Comparison of ENCODE assay signal across 8 cellular contexts in the genomic region with DNA sequence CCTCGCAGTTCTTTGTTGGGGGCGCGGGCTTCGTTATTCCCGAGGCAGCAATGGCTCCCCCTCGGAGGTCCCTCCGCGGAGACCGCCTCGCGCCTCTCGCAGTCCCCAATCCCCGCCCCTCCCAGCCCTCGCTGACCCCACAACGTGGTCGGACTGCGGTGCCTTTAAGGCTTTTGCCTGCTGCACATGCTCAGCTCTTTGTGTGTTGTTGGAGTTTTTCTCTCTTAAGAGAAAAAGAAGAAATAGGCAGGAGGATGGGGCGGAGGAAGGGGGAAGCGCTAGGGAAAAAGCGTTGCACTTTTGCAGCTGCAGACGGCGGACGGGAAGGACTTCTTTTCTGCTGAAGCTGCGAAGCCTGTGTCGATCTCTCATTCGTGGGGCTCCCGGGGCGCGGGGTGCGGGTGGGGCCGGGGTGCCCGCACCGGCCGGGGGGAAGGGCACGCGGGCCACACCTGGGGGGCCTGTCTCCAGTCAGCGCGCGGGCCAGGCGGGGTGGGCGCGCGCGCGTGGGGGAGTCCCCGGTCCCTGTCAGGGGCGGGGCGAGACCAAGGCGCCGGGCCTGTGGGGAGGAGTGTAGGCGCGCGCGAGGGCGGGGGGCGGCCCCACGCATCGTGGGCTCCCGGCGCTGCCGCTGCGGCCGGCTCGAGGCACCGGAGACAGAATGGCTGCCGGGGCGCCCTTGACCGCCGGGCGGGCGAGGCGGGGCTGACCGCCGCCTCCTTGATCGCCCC. TPM values are rescaled to one million over a fixed set of nuclear protein-coding genes. Genes with fewer than 3 reads are reported as not detected.
DNase-seq lines count a peak whose midpoint lies in the region; ATAC-seq and TF ChIP-seq lines count a peak whose summit lies in the region.

No MANE protein-coding gene starts in this region.

- no peak overlapping the region for H3K27ac Mint-ChIP-seq in CD4-positive, alpha-beta T cell

- H3F3A ChIP-seq in smooth muscle cell (ENCODE audit: low read depth): peaks cover 6% of the 10 kb centered on the region

- H3K9me3 Mint-ChIP-seq in CD4-positive, alpha-beta T cell: no peaks in the 10 kb centered on the region

- H3K9me3 ChIP-seq in CD4-positive, alpha-beta T cell (ENCODE audit: control insufficient read depth, low read length): no peaks in the 10 kb centered on the region
- H3K9me3 ChIP-seq in smooth muscle cell (replicated peaks; ENCODE audit: low read depth): no peaks in the 10 kb centered on the region

- no peak overlapping the region for H3K27ac ChIP-seq in CD4-positive, alpha-beta T cell (ENCODE audit: low read depth, low read length)
- H3K27ac ChIP-seq in smooth muscle cell (ENCODE audit: low read depth): peak overlapping the region; percentile 44

- H3K36me3 Mint-ChIP-seq in CD4-positive, alpha-beta T cell (ENCODE audit: low read depth): no peaks in the 10 kb centered on the region

- POLR2A ChIA-PET in CD4-positive, alpha-beta T cell (lab: Charles Lee): no interaction called here

- peaks cover 51% of the 10 kb centered on the region for H3K27me3 ChIP-seq in CD4-positive, alpha-beta T cell (ENCODE audit: control insufficient read depth, insufficient read depth, low read length)
- peaks cover 6% of the 10 kb centered on the region for H3K27me3 ChIP-seq in smooth muscle cell (ENCODE audit: low read depth)

- peaks cover 9% of the 10 kb centered on the region for H3K4me1 ChIP-seq in smooth muscle cell (ENCODE audit: low read depth)

- no peak for TF ChIP-seq CTCF in CD4-positive, alpha-beta T cell (IDR thresholded peaks at IDR 0.05)
- TF ChIP-seq CTCF in smooth muscle cell (IDR thresholded peaks at IDR 0.05; ENCODE audit: borderline replicate concordance, insufficient read depth, poor library complexity, severe bottlenecking): no peak

- peak in 1 of 10 experiments; percentile 33 for DNase-seq in CD4-positive, alpha-beta T cell
- DNase-seq in GM19238 (ENCODE audit: insufficient read length, low spot score) (peak; percentile 37), RPMI7951 (ENCODE audit: low read depth) (peak; percentile 15), brain pericyte (ENCODE audit: low read depth, low spot score) (peak; percentile 32), iPS-NIHi7 (ENCODE audit: extremely low spot score) (peak; percentile 50), smooth muscle cell (lab: John Stamatoyannopoulos, UW; ENCODE audit: unreplicated experiment) (peak; percentile 47), COLO829 (ENCODE audit: low spot score) (no peak)

- peak overlapping the region; percentile 86 for H2AFZ ChIP-seq in smooth muscle cell (ENCODE audit: low read depth)

- H3K9ac ChIP-seq in smooth muscle cell (ENCODE audit: low read depth): peak overlapping the region; percentile 78

- no peaks in the 10 kb centered on the region for H3K36me3 ChIP-seq in smooth muscle cell (ENCODE audit: low read depth)

- peak overlapping the region; percentile 81 for H3K4me3 Mint-ChIP-seq in CD4-positive, alpha-beta T cell

- peaks cover 10% of the 10 kb centered on the region for H3K4me1 Mint-ChIP-seq in CD4-positive, alpha-beta T cell (ENCODE audit: low read depth)

- H3K79me2 ChIP-seq in smooth muscle cell (ENCODE audit: low read depth): no peaks in the 10 kb centered on the region

- peaks cover 65% of the 10 kb centered on the region for H3K27me3 Mint-ChIP-seq in CD4-positive, alpha-beta T cell

- ATAC-seq in CD4-positive, alpha-beta T cell (ENCODE audit: poor library complexity): peak; percentile 64
- ATAC-seq in HG03139 (IDR thresholded peaks at IDR 0.05; ENCODE audit: unreplicated experiment): peak; percentile 66

- H3K4me3 ChIP-seq in smooth muscle cell: peak overlapping the region; percentile 76

- intact Hi-C loops in CD4-positive, alpha-beta T cell (cut with DNase I, micrococcal nuclease): no loop called here

- under 1% methylated on average over 37 of the region's 75 CpGs for whole genome bisulfite sequencing in smooth muscle cell (ENCODE audit: low lambda C conversion rate)

- peak overlapping the region; percentile 92 for H3K4me2 ChIP-seq in smooth muscle cell

- H4K20me1 ChIP-seq in smooth muscle cell (ENCODE audit: low read depth): no peaks in the 10 kb centered on the region

- CTCF ChIA-PET in CD4-positive, alpha-beta T cell (lab: Charles Lee): no interaction called here

RNA-seq across cellular contexts. Expression of a gene that starts 0.4 kb away (rescaled TPM):
- total RNA-seq in CD4-positive, alpha-beta T cell: not detected
- total RNA-seq in RPMI7951 (2014; rRNA removed; shearing (Covaris generic)): 0.12 and 0.39 TPM in 2 replicates
- 14.9 and 21.4 TPM in 2 replicates for total RNA-seq in smooth muscle cell
- polyA plus RNA-seq in smooth muscle cell: 2.7 and 3.3 TPM in 2 replicates

Comparison
In these comparisons a context has a peak if more than half of its experiments do, and no peak if none do; other contexts are left out.
1. RNA of a gene that starts 0.4 kb away (total RNA-seq): 14.9 to 21.4 TPM in smooth muscle cell; 0.12 to 0.39 TPM in RPMI7951 and not detected in CD4-positive, alpha-beta T cell; every median in the first group is over 10 times any median in the second.